ENCODE assay signal across 8 cellular contexts in the genomic region with DNA sequence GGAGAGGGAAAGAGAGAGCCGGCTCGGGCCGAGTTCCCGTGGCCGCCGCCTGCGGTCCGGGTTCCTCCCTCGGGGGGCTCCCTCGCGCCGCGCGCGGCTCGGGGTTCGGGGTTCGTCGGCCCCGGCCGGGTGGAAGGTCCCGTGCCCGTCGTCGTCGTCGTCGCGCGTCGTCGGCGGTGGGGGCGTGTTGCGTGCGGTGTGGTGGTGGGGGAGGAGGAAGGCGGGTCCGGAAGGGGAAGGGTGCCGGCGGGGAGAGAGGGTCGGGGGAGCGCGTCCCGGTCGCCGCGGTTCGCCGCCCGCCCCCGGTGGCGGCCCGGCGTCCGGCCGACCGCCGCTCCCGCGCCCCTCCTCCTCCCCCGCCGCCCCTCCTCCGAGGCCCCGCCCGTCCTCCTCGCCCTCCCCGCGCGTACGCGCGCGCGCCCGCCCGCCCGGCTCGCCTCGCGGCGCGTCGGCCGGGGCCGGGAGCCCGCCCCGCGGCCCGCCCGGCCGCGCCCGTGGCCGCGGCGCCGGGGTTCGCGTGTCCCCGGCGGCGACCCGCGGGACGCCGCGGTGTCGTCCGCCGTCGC.
DNase-seq lines count a peak whose midpoint lies in the region; ATAC-seq and TF ChIP-seq lines count a peak whose summit lies in the region.
"Not testable (repeated sequence)": the region's sequence is repeated elsewhere in the genome, so short reads cannot be mapped to it uniquely, and the experiment has no call there.

No MANE protein-coding gene starts in this region.

- not testable (repeated sequence) for H3K27ac ChIP-seq in naive thymus-derived CD4-positive, alpha-beta T cell (ENCODE audit: low read depth, low read length); thyroid gland

- DNase-seq in activated CD4-positive, alpha-beta T cell treated with anti-CD3 and anti-CD28 coated beads for 48 hours, result peak; percentile 92
- DNase-seq in activated effector memory CD4-positive, alpha-beta T cell treated with Interleukin-2 at 50 U/mL for 16 hours, result peak; percentile 66
- peak; percentile 72 for DNase-seq in endothelial cell (ENCODE audit: low spot score)
- DNase-seq in naive thymus-derived CD4-positive, alpha-beta T cell, result peak in 6 of 9 donors; percentile 6 to 94 (median 66)
- DNase-seq in stimulated activated CD4-positive, alpha-beta T cell treated with anti-CD3 and anti-CD28 coated beads, Interleukin-2, amount 100 ng/mL, for 4 hours (ENCODE audit: low read depth), result peak; percentile 72
- peak; percentile 67 to 84 for DNase-seq in thyroid gland

- TF ChIP-seq CTCF in endothelial cell (IDR thresholded peaks at IDR 0.05; ENCODE audit: unreplicated experiment); thyroid gland (IDR thresholded peaks at IDR 0.05): not testable (repeated sequence)

- H3K27ac Mint-ChIP-seq in endothelial cell (ENCODE audit: unreplicated experiment); naive thymus-derived CD4-positive, alpha-beta T cell: not testable (repeated sequence)

- H3K27me3 Mint-ChIP-seq in endothelial cell (ENCODE audit: unreplicated experiment); naive thymus-derived CD4-positive, alpha-beta T cell: not testable (repeated sequence)

- not testable (repeated sequence) for H3K36me3 ChIP-seq in naive thymus-derived CD4-positive, alpha-beta T cell (ENCODE audit: control insufficient read depth in 2 of 3, insufficient read depth in 3 of 3, low read length in 3 of 3); thyroid gland

- POLR2A ChIA-PET in naive thymus-derived CD4-positive, alpha-beta T cell (lab: Charles Lee), result not testable (repeated sequence)

- not testable (repeated sequence) for H3K9me3 Mint-ChIP-seq in endothelial cell (ENCODE audit: unreplicated experiment); naive thymus-derived CD4-positive, alpha-beta T cell

- not testable (repeated sequence) for H3K4me1 Mint-ChIP-seq in endothelial cell (ENCODE audit: unreplicated experiment); naive thymus-derived CD4-positive, alpha-beta T cell

- TF ChIP-seq POLR2A in thyroid gland (IDR thresholded peaks at IDR 0.05), result not testable (repeated sequence)

- not testable (repeated sequence) for H3K36me3 Mint-ChIP-seq in endothelial cell (ENCODE audit: low read depth, unreplicated experiment); naive thymus-derived CD4-positive, alpha-beta T cell

- not testable (repeated sequence) for H3K27me3 ChIP-seq in naive thymus-derived CD4-positive, alpha-beta T cell (ENCODE audit: control insufficient read depth in 2 of 2, insufficient read depth in 2 of 2, low read length in 2 of 2); thyroid gland

- CTCF ChIA-PET in naive thymus-derived CD4-positive, alpha-beta T cell (lab: Charles Lee), result not testable (repeated sequence)

- H3K4me3 ChIP-seq in naive thymus-derived CD4-positive, alpha-beta T cell (ENCODE audit: low read length); thyroid gland (replicated peaks in 1 of 3): not testable (repeated sequence)

- H3K4me1 ChIP-seq in naive thymus-derived CD4-positive, alpha-beta T cell (ENCODE audit: control insufficient read depth in 2 of 2, insufficient read depth in 2 of 2, low read length in 2 of 2); thyroid gland: not testable (repeated sequence)

- 81% methylated on average over 53 of the region's 111 CpGs; no CpG with 5 or more reads in 1 of the 2 donors for WGBS in thyroid gland, 2 donors

- H3K9me3 ChIP-seq in naive thymus-derived CD4-positive, alpha-beta T cell (ENCODE audit: control insufficient read depth in 2 of 3, low read length in 3 of 3); thyroid gland: not testable (repeated sequence)

- ATAC-seq in GM18909 (IDR thresholded peaks at IDR 0.05; ENCODE audit: poor library complexity, unreplicated experiment) (peak; percentile 56), HG03135 (IDR thresholded peaks at IDR 0.05; ENCODE audit: unreplicated experiment) (peak; percentile 75)
- not testable (repeated sequence) for ATAC-seq in naive thymus-derived CD4-positive, alpha-beta T cell

- intact Hi-C loops in naive thymus-derived CD4-positive, alpha-beta T cell (cut with micrococcal nuclease); thyroid gland (cut with DNase I): not testable (repeated sequence)

- H3K4me3 Mint-ChIP-seq in endothelial cell (ENCODE audit: unreplicated experiment); naive thymus-derived CD4-positive, alpha-beta T cell: not testable (repeated sequence)
